11 cellular contexts compared by ENCODE assay signal in genomic region chr17:78374631-78375274, GRCh38. TPM values are rescaled to one million over a fixed set of nuclear protein-coding genes. Genes with fewer than 3 reads are reported as not detected.
DNase-seq lines count a peak whose midpoint lies in the region; ATAC-seq and TF ChIP-seq lines count a peak whose summit lies in the region.
"Had no signal": no experiment of that assay in that cellular context is flagged by ENCODE, and none has a peak within 500 bp of the region (broad histone marks: within the 10 kb centered on the region; RNA-seq: fewer than 3 reads in every experiment).

No MANE protein-coding gene starts in this region.

- H3K4me3 ChIP-seq in Caco-2 (ENCODE audit: low read depth, low read length) (no peak overlapping the region), fibroblast of the aortic adventitia (ENCODE audit: low read depth, low read length) (no peak overlapping the region), neutrophil (ENCODE audit: low read depth in 1 of 2, low read length in 1 of 2) (peak overlapping the region in 1 of 2 experiments; percentile 36)
- H3K4me3 ChIP-seq: uterus had no signal

- POLR2A ChIA-PET in Caco-2 (lab: Charles Lee) = no interaction called here
- POLR2A ChIA-PET in CD4-positive, alpha-beta T cell (lab: Charles Lee) = no interaction called here

- intact Hi-C loops in Caco-2 (cut with micrococcal nuclease; ENCODE audit: unreplicated experiment) = loop anchor here (1.0 kb wide), 1 partner anchor 9 kb away; no protein-coding TSS in a partner anchor
- intact Hi-C loops in CD4-positive, alpha-beta T cell (cut with DNase I, micrococcal nuclease) = loop anchor here in 1 of 2 experiments (5.0 kb wide), 1 partner anchor 122 kb away; no protein-coding TSS in a partner anchor

- no peaks in the 10 kb centered on the region for H3K9me3 ChIP-seq in Caco-2
- H3K9me3 ChIP-seq in neutrophil = no peaks in the 10 kb centered on the region
- no peaks in the 10 kb centered on the region for H3K9me3 ChIP-seq in CD4-positive, alpha-beta T cell (ENCODE audit: control insufficient read depth, low read length)
- H3K9me3 ChIP-seq: uterus had no signal

- DNase-seq in Caco-2 = no peak
- DNase-seq in fibroblast of the aortic adventitia (ENCODE audit: low read depth) = peak; percentile 76
- no peak for DNase-seq in CD4-positive, alpha-beta T cell
- DNase-seq in NCI-H187 (lab: John Stamatoyannopoulos, UW) = no peak
- DNase-seq: activated CD8-positive, alpha-beta memory T cell treated with anti-CD3 and anti-CD28 coated beads for 24 hours; NCI-H69; uterus had no signal

- CTCF ChIA-PET in Caco-2 (lab: Charles Lee) = interaction anchor here (0.9 kb wide), 1 partner anchor 47 kb away, joined by 3 read pairs; no protein-coding TSS in a partner anchor
- CTCF ChIA-PET in CD4-positive, alpha-beta T cell (lab: Charles Lee) = interaction anchor here (4.2 kb wide), 1 partner anchor 13 kb away, joined by 19 read pairs; the partner anchor contains the start of gene SOCS3

- ATAC-seq in SK-N-SH treated with all-trans-retinoic acid at 6 μM for 48 hours (peak; percentile 49), GM18858 (IDR thresholded peaks at IDR 0.05; ENCODE audit: unreplicated experiment) (no peak), HG02970 (IDR thresholded peaks at IDR 0.05; ENCODE audit: low FRiP score, unreplicated experiment) (no peak)
- no peak for ATAC-seq in CD4-positive, alpha-beta T cell (ENCODE audit: poor library complexity)

- H3K36me3 Mint-ChIP-seq in Caco-2 (ENCODE audit: insufficient read depth, unreplicated experiment) = peaks cover 13% of the 10 kb centered on the region
- peaks cover 7% of the 10 kb centered on the region for H3K36me3 Mint-ChIP-seq in CD4-positive, alpha-beta T cell (ENCODE audit: low read depth)

- BruUV-seq in Caco-2 (replicated peaks; lab: Mats Ljungman, UMichigan) = no TSS peak

- peak overlapping the region; percentile 19 for H3K27ac Mint-ChIP-seq in Caco-2 (ENCODE audit: unreplicated experiment)
- no peak overlapping the region for H3K27ac Mint-ChIP-seq in CD4-positive, alpha-beta T cell

- H3K27me3 ChIP-seq in Caco-2 (replicated peaks; ENCODE audit: control insufficient read depth, insufficient read depth, low read length) = no peaks in the 10 kb centered on the region
- no peaks in the 10 kb centered on the region for H3K27me3 ChIP-seq in neutrophil
- H3K27me3 ChIP-seq in CD4-positive, alpha-beta T cell (ENCODE audit: control insufficient read depth, insufficient read depth, low read length) = no peaks in the 10 kb centered on the region
- H3K27me3 ChIP-seq: uterus had no signal

- H3K36me3 ChIP-seq in Caco-2 (ENCODE audit: control insufficient read depth, insufficient read depth, low read length) (no peaks in the 10 kb centered on the region), neutrophil (no peaks in the 10 kb centered on the region)
- H3K36me3 ChIP-seq: uterus had no signal

- H3K4me3 Mint-ChIP-seq in Caco-2 (ENCODE audit: unreplicated experiment) = peak overlapping the region; percentile 3
- no peak overlapping the region for H3K4me3 Mint-ChIP-seq in CD4-positive, alpha-beta T cell

- peaks cover 49% of the 10 kb centered on the region for H3K4me1 ChIP-seq in Caco-2
- peaks cover 46 to 49% of the 10 kb centered on the region in 2 experiments for H3K4me1 ChIP-seq in neutrophil (ENCODE audit: control insufficient read depth in 1 of 2, insufficient read depth in 1 of 2, low read depth in 1 of 2, low read length in 1 of 2)

- no peaks in the 10 kb centered on the region for H3K9me3 Mint-ChIP-seq in Caco-2 (ENCODE audit: unreplicated experiment)
- no peaks in the 10 kb centered on the region for H3K9me3 Mint-ChIP-seq in CD4-positive, alpha-beta T cell

- no peaks in the 10 kb centered on the region for H3K27me3 Mint-ChIP-seq in Caco-2 (ENCODE audit: insufficient read depth, unreplicated experiment)
- H3K27me3 Mint-ChIP-seq in CD4-positive, alpha-beta T cell = no peaks in the 10 kb centered on the region

- H3K27ac ChIP-seq in neutrophil = peak overlapping the region; percentile 84
- H3K27ac ChIP-seq in CD4-positive, alpha-beta T cell (ENCODE audit: low read depth, low read length) = no peak overlapping the region

- H3K4me1 Mint-ChIP-seq in Caco-2 (ENCODE audit: low read depth, unreplicated experiment) = peaks cover 50% of the 10 kb centered on the region
- H3K4me1 Mint-ChIP-seq in CD4-positive, alpha-beta T cell (ENCODE audit: low read depth) = peaks cover 7% of the 10 kb centered on the region

- TF ChIP-seq CTCF in Caco-2 (IDR thresholded peaks at IDR 0.05; ENCODE audit: insufficient read depth in 1 of 2, low read depth in 1 of 2, low read length in 1 of 2, severe bottlenecking in 1 of 2, unreplicated experiment in 1 of 2) (no peak), fibroblast of the aortic adventitia (IDR thresholded peaks at IDR 0.05; ENCODE audit: insufficient read depth, low read length) (no peak), neutrophil (IDR thresholded peaks at IDR 0.05) (no peak)
- TF ChIP-seq CTCF in CD4-positive, alpha-beta T cell (IDR thresholded peaks at IDR 0.05) = no peak

TF ChIP-seq in SK-N-SH treated with all-trans-retinoic acid at 6 μM for 48 hours, 23 proteins besides CTCF, POLR2A, EP300 and RAD21:
- no peak for TF ChIP-seq RARB (CRISPR knock-in tag; IDR thresholded peaks at IDR 0.05)
- TF ChIP-seq TSHZ2 (CRISPR knock-in tag; IDR thresholded peaks at IDR 0.05) = no peak
- no peak for TF ChIP-seq CSDC2 (CRISPR knock-in tag; IDR thresholded peaks at IDR 0.05)
- TF ChIP-seq, protein P1, sequence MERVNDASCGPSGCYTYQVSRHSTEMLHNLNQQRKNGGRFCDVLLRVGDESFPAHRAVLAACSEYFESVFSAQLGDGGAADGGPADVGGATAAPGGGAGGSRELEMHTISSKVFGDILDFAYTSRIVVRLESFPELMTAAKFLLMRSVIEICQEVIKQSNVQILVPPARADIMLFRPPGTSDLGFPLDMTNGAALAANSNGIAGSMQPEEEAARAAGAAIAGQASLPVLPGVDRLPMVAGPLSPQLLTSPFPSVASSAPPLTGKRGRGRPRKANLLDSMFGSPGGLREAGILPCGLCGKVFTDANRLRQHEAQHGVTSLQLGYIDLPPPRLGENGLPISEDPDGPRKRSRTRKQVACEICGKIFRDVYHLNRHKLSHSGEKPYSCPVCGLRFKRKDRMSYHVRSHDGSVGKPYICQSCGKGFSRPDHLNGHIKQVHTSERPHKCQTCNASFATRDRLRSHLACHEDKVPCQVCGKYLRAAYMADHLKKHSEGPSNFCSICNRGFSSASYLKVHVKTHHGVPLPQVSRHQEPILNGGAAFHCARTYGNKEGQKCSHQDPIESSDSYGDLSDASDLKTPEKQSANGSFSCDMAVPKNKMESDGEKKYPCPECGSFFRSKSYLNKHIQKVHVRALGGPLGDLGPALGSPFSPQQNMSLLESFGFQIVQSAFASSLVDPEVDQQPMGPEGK (CRISPR knock-in tag; IDR thresholded peaks at IDR 0.05; ENCODE audit: borderline replicate concordance) = no peak
- no peak for TF ChIP-seq PPARA (CRISPR knock-in tag; IDR thresholded peaks at IDR 0.05; ENCODE audit: borderline replicate concordance)
- no peak for TF ChIP-seq OSR1 (CRISPR knock-in tag; IDR thresholded peaks at IDR 0.05)

RNA-seq across cellular contexts. Expression of gene PGS1, which starts 3.7 kb away (rescaled TPM):
- total RNA-seq in Caco-2 (2022) = 54.1 and 55.2 TPM in 2 replicates
- 13.9 and 40.2 TPM in 2 replicates for total RNA-seq in fibroblast of the aortic adventitia (ENCODE audit: low replicate concordance)
- 10 to 100 TPM; 40.9 to 45.3 TPM for total RNA-seq in CD4-positive, alpha-beta T cell

RNA-seq across cellular contexts. Expression of gene SOCS3, which starts 14.9 kb away (rescaled TPM):
- total RNA-seq in Caco-2 (2022) (11.3 and 12.8 TPM in 2 replicates), fibroblast of the aortic adventitia (ENCODE audit: low replicate concordance) (26.0 and 50.6 TPM in 2 replicates)
- total RNA-seq in CD4-positive, alpha-beta T cell = 100 to 1,000 TPM; 414 to 427 TPM
